In genomic region chr9:129109952-129110739, GRCh38 we compare ENCODE assay signal across 8 cellular contexts. TPM values are rescaled to one million over a fixed set of nuclear protein-coding genes. Genes with fewer than 3 reads are reported as not detected.
A peak's percentile ranks its signal among the peaks of the same experiment; 100 is the strongest.
DNase-seq lines count a peak whose midpoint lies in the region; ATAC-seq and TF ChIP-seq lines count a peak whose summit lies in the region.

No MANE protein-coding gene starts in this region.

- ATAC-seq in GM19452 (IDR thresholded peaks at IDR 0.05; ENCODE audit: unreplicated experiment) (peak; percentile 35), left colon (peak; percentile 51)

- peak overlapping the region; percentile 61 for H3K4me3 ChIP-seq in LNCaP clone FGC (ENCODE audit: low read depth, low read length)
- peak overlapping the region; percentile 61 to 91 for H3K4me3 ChIP-seq in cardiac fibroblast (replicated peaks in 1 of 2; ENCODE audit: low read depth in 2 of 2, low read length in 2 of 2)

- TF ChIP-seq CTCF in LNCaP clone FGC (IDR thresholded peaks at IDR 0.05; ENCODE audit: control insufficient read depth, extremely low read depth, insufficient read depth) (no peak), cardiac fibroblast (IDR thresholded peaks at IDR 0.05; ENCODE audit: low read depth, low read length) (no peak)

- DNase-seq in AG20443 (ENCODE audit: low spot score): peak; percentile 68
- no peak for DNase-seq in LNCaP clone FGC (ENCODE audit: low read depth)
- DNase-seq in cardiac fibroblast (ENCODE audit: low read depth in 2 of 2): peak in 1 of 2 donors; percentile 45
- DNase-seq in left colon: peak; percentile 30 to 44
- DNase-seq in substantia nigra (lab: John Stamatoyannopoulos, UW): peak in 9 of 49 donors; percentile 13 to 53 (median 46)
- DNase-seq in activated naive CD4-positive, alpha-beta T cell treated with Interleukin-2 at 50 U/mL for 16 hours: no peak
- DNase-seq in GF-D8 (lab: John Stamatoyannopoulos, UW): no peak

- peak overlapping the region; percentile 88 for H3K27ac ChIP-seq in substantia nigra (ENCODE audit: low read depth, low read length, poor library complexity, severe bottlenecking)

- intact Hi-C loops in left colon (cut with DNase I, micrococcal nuclease): no loop called here

RNA-seq across cellular contexts. Expression of gene CRAT, which starts 0.4 kb away (rescaled TPM):
- 10 to 100 TPM; 62.4 to 76.1 TPM for total RNA-seq in left colon

RNA-seq across cellular contexts. Expression of gene PTPA, which starts 1.1 kb away (rescaled TPM):
- 10 to 100 TPM; 90.8 to 91.9 TPM for total RNA-seq in left colon

RNA-seq across cellular contexts. Expression of gene DOLPP1, which starts 29.2 kb away (rescaled TPM):
- total RNA-seq in left colon: 10 to 100 TPM; 44.4 to 53.1 TPM

Comparison
In these comparisons a context has a peak if more than half of its experiments do, and no peak if none do; other contexts are left out.
1. DNase-seq: peak in AG20443 (single experiment) and left colon (2 of 2); none in LNCaP clone FGC (single experiment), activated naive CD4-positive, alpha-beta T cell treated with Interleukin-2 at 50 U/mL for 16 hours (single experiment) and GF-D8 (single experiment).